ENCODE assay signal across 29 cellular contexts in the genomic region with DNA sequence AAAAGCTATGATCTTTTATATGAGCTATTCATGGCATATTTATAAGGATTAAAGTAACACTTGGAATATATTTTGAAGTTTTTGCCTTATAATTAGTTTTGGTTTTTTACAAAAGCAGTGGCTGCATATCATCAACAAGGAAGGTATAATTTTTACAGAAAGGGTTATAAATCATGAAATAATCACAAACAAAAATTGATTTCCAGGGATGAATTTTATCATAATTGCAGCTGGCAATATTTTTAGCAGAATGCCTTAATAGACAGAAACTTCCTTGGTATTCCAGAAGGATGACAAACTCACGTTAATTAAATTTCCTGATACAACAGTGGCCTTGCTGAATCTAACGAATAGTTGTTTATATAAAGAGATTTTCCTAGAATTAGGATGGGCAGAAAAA.
"Had no signal": no experiment of that assay in that cellular context is flagged by ENCODE, and none has a peak within 500 bp of the region (broad histone marks: within the 10 kb centered on the region; RNA-seq: fewer than 3 reads in every experiment).

No MANE protein-coding gene starts in this region.

- FAIRE-seq: urothelium cell line had no signal

- DNase-seq: stimulated activated CD4-positive, alpha-beta T cell treated with anti-CD3 and anti-CD28 coated beads, Interleukin-2, amount 100 ng/mL, for 48 hours; stimulated activated CD4-positive, alpha-beta T cell treated with anti-CD3 and anti-CD28 coated beads, Interleukin-4, amount 100 ng/mL, for 1 hour; stimulated activated CD4-positive, alpha-beta T cell treated with anti-CD3 and anti-CD28 coated beads, Interleukin-4, amount 100 ng/mL, for 24 hours; stimulated activated CD4-positive, alpha-beta T cell treated with anti-CD3 and anti-CD28 coated beads, Interleukin-4, amount 100 ng/mL, for 4 hours; stimulated activated CD8-positive, alpha-beta memory T cell treated with anti-CD3 and anti-CD28 coated beads, Interleukin-4, amount 100 ng/mL, for 48 hours; stimulated activated naive B cell treated with anti-CD40 and anti-IgM and Interleukin-4, amounts not matched to agents 10 μg/mL and 1 μg/mL and 100 μg/mL, for 72 hours; stimulated activated naive CD4-positive, alpha-beta T cell; stimulated activated naive CD4-positive, alpha-beta T cell treated with Interleukin-2 at 50 U/mL for 16 hours; stimulated activated naive CD8-positive, alpha-beta T cell treated with anti-CD3 and anti-CD28 coated beads, Interleukin-15, amount 100 ng/mL, for 72 hours; stimulated activated naive CD8-positive, alpha-beta T cell treated with anti-CD3 and anti-CD28 coated beads, Interleukin-15, Interleukin-2, amounts not matched to agents 100 U/mL and 50 U/mL, for 24 hours; stomach; substantia nigra; testis; thyroid gland; tibial artery; transverse colon; trophoblast cell; upper lobe of left lung; upper lobe of right lung; uterus had no signal

- H3K9me3 ChIP-seq: stomach, suprapubic skin, testis, thoracic aorta, thyroid gland, tibial artery, tibial nerve, transverse colon, upper lobe of left lung, upper lobe of right lung, uterus, vagina had no signal

- H3K4me3 ChIP-seq: stomach, suprapubic skin, testis, thoracic aorta, thyroid gland, tibial artery, tibial nerve, transverse colon, upper lobe of left lung, upper lobe of right lung, uterus, vagina had no signal

- H3K36me3 ChIP-seq: stomach, suprapubic skin, thoracic aorta, thyroid gland, tibial artery, tibial nerve, transverse colon, upper lobe of left lung, upper lobe of right lung, uterus, vagina had no signal

- H3K27me3 Mint-ChIP-seq: stimulated activated memory B cell treated with anti-CD40 and anti-IgM and Interleukin-4, amounts not matched to agents 10 μg/mL and 1 μg/mL and 100 μg/mL, for 72 hours; stimulated activated naive B cell treated with anti-CD40 and anti-IgM and Interleukin-4, amounts not matched to agents 10 μg/mL and 1 μg/mL and 100 μg/mL, for 72 hours; stimulated activated naive CD8-positive, alpha-beta T cell treated with anti-CD3 and anti-CD28 coated beads, Interleukin-15, amount 100 ng/mL, for 72 hours; stimulated activated naive CD8-positive, alpha-beta T cell treated with anti-CD3 and anti-CD28 coated beads, Interleukin-15, Interleukin-2, amounts not matched to agents 100 ng/mL and 50 ng/mL, for 24 hours; type B pancreatic cell had no signal

- H3K27ac ChIP-seq: stomach, suprapubic skin, testis, thoracic aorta, thyroid gland, tibial artery, tibial nerve, transverse colon, upper lobe of left lung, upper lobe of right lung, uterus, vagina had no signal

- H3K36me3 Mint-ChIP-seq: stimulated activated effector memory CD8-positive, alpha-beta T cell treated with anti-CD3 and anti-CD28 coated beads, Interleukin-12 subunit alpha, Interleukin-12 subunit beta, amount 100 ng/mL, for 72 hours; stimulated activated memory B cell treated with anti-CD40 and anti-IgM and Interleukin-4, amounts not matched to agents 10 μg/mL and 1 μg/mL and 100 μg/mL, for 72 hours; stimulated activated naive B cell treated with anti-CD40 and anti-IgM and Interleukin-4, amounts not matched to agents 10 μg/mL and 1 μg/mL and 100 μg/mL, for 72 hours; type B pancreatic cell had no signal

- ATAC-seq: stimulated activated effector memory CD8-positive, alpha-beta T cell treated with anti-CD3 and anti-CD28 coated beads, Interleukin-12 subunit alpha, Interleukin-12 subunit beta, amount 100 ng/mL, for 72 hours; stimulated activated memory B cell treated with anti-CD40 and anti-IgM and Interleukin-4, amounts not matched to agents 10 μg/mL and 1 μg/mL and 100 μg/mL, for 72 hours; stimulated activated naive B cell treated with anti-CD40 and anti-IgM and Interleukin-4, amounts not matched to agents 10 μg/mL and 1 μg/mL and 100 μg/mL, for 72 hours; stimulated activated naive CD8-positive, alpha-beta T cell treated with anti-CD3 and anti-CD28 coated beads, Interleukin-15, amount 100 ng/mL, for 72 hours; stimulated activated naive CD8-positive, alpha-beta T cell treated with anti-CD3 and anti-CD28 coated beads, Interleukin-15, Interleukin-2, amounts not matched to agents 100 U/mL and 50 U/mL, for 24 hours; upper lobe of right lung had no signal

- H3K27ac Mint-ChIP-seq: stimulated activated effector memory CD8-positive, alpha-beta T cell treated with anti-CD3 and anti-CD28 coated beads, Interleukin-12 subunit alpha, Interleukin-12 subunit beta, amount 100 ng/mL, for 72 hours; stimulated activated memory B cell treated with anti-CD40 and anti-IgM and Interleukin-4, amounts not matched to agents 10 μg/mL and 1 μg/mL and 100 μg/mL, for 72 hours; stimulated activated naive B cell treated with anti-CD40 and anti-IgM and Interleukin-4, amounts not matched to agents 10 μg/mL and 1 μg/mL and 100 μg/mL, for 72 hours; stimulated activated naive CD8-positive, alpha-beta T cell treated with anti-CD3 and anti-CD28 coated beads, Interleukin-15, amount 100 ng/mL, for 72 hours; stimulated activated naive CD8-positive, alpha-beta T cell treated with anti-CD3 and anti-CD28 coated beads, Interleukin-15, Interleukin-2, amounts not matched to agents 100 ng/mL and 50 ng/mL, for 24 hours; type B pancreatic cell had no signal

- H3K4me1 ChIP-seq: stomach, suprapubic skin, testis, thyroid gland, tibial artery, tibial nerve, transverse colon, upper lobe of left lung, upper lobe of right lung, uterus, vagina had no signal

- H3K9me3 Mint-ChIP-seq: stimulated activated effector memory CD8-positive, alpha-beta T cell treated with anti-CD3 and anti-CD28 coated beads, Interleukin-12 subunit alpha, Interleukin-12 subunit beta, amount 100 ng/mL, for 72 hours; stimulated activated memory B cell treated with anti-CD40 and anti-IgM and Interleukin-4, amounts not matched to agents 10 μg/mL and 1 μg/mL and 100 μg/mL, for 72 hours; stimulated activated naive B cell treated with anti-CD40 and anti-IgM and Interleukin-4, amounts not matched to agents 10 μg/mL and 1 μg/mL and 100 μg/mL, for 72 hours; stimulated activated naive CD8-positive, alpha-beta T cell treated with anti-CD3 and anti-CD28 coated beads, Interleukin-15, amount 100 ng/mL, for 72 hours; stimulated activated naive CD8-positive, alpha-beta T cell treated with anti-CD3 and anti-CD28 coated beads, Interleukin-15, Interleukin-2, amounts not matched to agents 100 ng/mL and 50 ng/mL, for 24 hours; type B pancreatic cell had no signal

- H3K27me3 ChIP-seq: stomach, suprapubic skin, testis, thyroid gland, tibial artery, tibial nerve, transverse colon, upper lobe of left lung, upper lobe of right lung, uterus, vagina had no signal

- H3K4me1 Mint-ChIP-seq: stimulated activated effector memory CD8-positive, alpha-beta T cell treated with anti-CD3 and anti-CD28 coated beads, Interleukin-12 subunit alpha, Interleukin-12 subunit beta, amount 100 ng/mL, for 72 hours; stimulated activated memory B cell treated with anti-CD40 and anti-IgM and Interleukin-4, amounts not matched to agents 10 μg/mL and 1 μg/mL and 100 μg/mL, for 72 hours; stimulated activated naive B cell treated with anti-CD40 and anti-IgM and Interleukin-4, amounts not matched to agents 10 μg/mL and 1 μg/mL and 100 μg/mL, for 72 hours; stimulated activated naive CD8-positive, alpha-beta T cell treated with anti-CD3 and anti-CD28 coated beads, Interleukin-15, amount 100 ng/mL, for 72 hours had no signal

- H3K4me3 Mint-ChIP-seq: stimulated activated effector memory CD8-positive, alpha-beta T cell treated with anti-CD3 and anti-CD28 coated beads, Interleukin-12 subunit alpha, Interleukin-12 subunit beta, amount 100 ng/mL, for 72 hours; stimulated activated memory B cell treated with anti-CD40 and anti-IgM and Interleukin-4, amounts not matched to agents 10 μg/mL and 1 μg/mL and 100 μg/mL, for 72 hours; stimulated activated naive B cell treated with anti-CD40 and anti-IgM and Interleukin-4, amounts not matched to agents 10 μg/mL and 1 μg/mL and 100 μg/mL, for 72 hours; stimulated activated naive CD8-positive, alpha-beta T cell treated with anti-CD3 and anti-CD28 coated beads, Interleukin-15, amount 100 ng/mL, for 72 hours; stimulated activated naive CD8-positive, alpha-beta T cell treated with anti-CD3 and anti-CD28 coated beads, Interleukin-15, Interleukin-2, amounts not matched to agents 100 ng/mL and 50 ng/mL, for 24 hours; type B pancreatic cell had no signal
